17 cellular contexts compared by ENCODE assay signal in genomic region chr18:49127606-49128190, GRCh38.
DNase-seq lines count a peak whose midpoint lies in the region; ATAC-seq and TF ChIP-seq lines count a peak whose summit lies in the region.
"Had no signal": no experiment of that assay in that cellular context is flagged by ENCODE, and none has a peak within 500 bp of the region (broad histone marks: within the 10 kb centered on the region; RNA-seq: fewer than 3 reads in every experiment).

No MANE protein-coding gene starts in this region.

- H3K4me1 ChIP-seq in DND-41 (ENCODE audit: insufficient read depth, low read length) (peaks cover 5% of the 10 kb centered on the region; the same call in 1 of the 2 replicates), Loucy (ENCODE audit: insufficient read depth, low read length, poor library complexity, severe bottlenecking) (peaks cover 20% of the 10 kb centered on the region)
- H3K4me1 ChIP-seq: Peyer's patch had no signal

- H2AFZ ChIP-seq in DND-41 (ENCODE audit: low read depth, low read length) (no peak overlapping the region), Loucy (ENCODE audit: low read length) (no peak overlapping the region)

- H3K36me3 Mint-ChIP-seq in nephron progenitor cell (ENCODE audit: low read depth) = peaks cover 12% of the 10 kb centered on the region

- DNase-seq in DND-41 (peak; percentile 31), astrocyte of the hippocampus (ENCODE audit: low read depth, low spot score) (peak; percentile 29), nephron progenitor cell (no peak), ecto neural progenitor cell (ENCODE audit: low spot score) (no peak)
- DNase-seq: CD8-positive, alpha-beta T cell; HFFc6; NCI-H1930; NCI-H2171; NCI-H510A; Peyer's patch; Right ventricle myocardium superior had no signal

- no peak overlapping the region for H3K27ac ChIP-seq in DND-41 (ENCODE audit: low read length)
- H3K27ac ChIP-seq: Peyer's patch had no signal

- peak overlapping the region; percentile 37 for H3K4me3 Mint-ChIP-seq in nephron progenitor cell
- H3K4me3 Mint-ChIP-seq: B cell; CD8-positive, alpha-beta T cell; HFFc6 had no signal

- peak overlapping the region; percentile 18 for H3K27ac Mint-ChIP-seq in nephron progenitor cell
- H3K27ac Mint-ChIP-seq: B cell; CD8-positive, alpha-beta T cell; HFFc6 had no signal

- H3K27me3 ChIP-seq in DND-41 (ENCODE audit: insufficient read depth, low read length, poor library complexity) (no peaks in the 10 kb centered on the region), Loucy (ENCODE audit: insufficient read depth, low read length, poor library complexity, severe bottlenecking) (no peaks in the 10 kb centered on the region)
- H3K27me3 ChIP-seq: Peyer's patch had no signal

- H3K36me3 ChIP-seq in DND-41 (ENCODE audit: insufficient read depth, low read length) (0 out of 2 replicates have a peak, but pooled peaks cover 3% of the 10 kb centered on the region), Loucy (ENCODE audit: insufficient read depth, low read length) (no peaks in the 10 kb centered on the region)
- H3K36me3 ChIP-seq: Peyer's patch had no signal

- no peak overlapping the region for H3K4me2 ChIP-seq in DND-41 (ENCODE audit: insufficient read depth, low read length)
- H3K4me2 ChIP-seq in Loucy (ENCODE audit: low read depth, low read length, poor library complexity, severe bottlenecking) = peak overlapping the region; percentile 6

- ATAC-seq in DND-41 (ENCODE audit: insufficient read depth, low read depth) (peak; percentile 78), GM18520 (IDR thresholded peaks at IDR 0.05; ENCODE audit: unreplicated experiment) (no peak), HG03175 (IDR thresholded peaks at IDR 0.05; ENCODE audit: unreplicated experiment) (no peak)
- ATAC-seq: CD8-positive, alpha-beta T cell; K562; SK-N-SH treated with all-trans-retinoic acid at 6 μM for 48 hours had no signal

- H3K4me3 ChIP-seq in DND-41 (ENCODE audit: low read depth in 1 of 2, low read length in 2 of 2) (no peak overlapping the region), Loucy (ENCODE audit: low read length, poor library complexity, severe bottlenecking) (no peak overlapping the region)
- H3K4me3 ChIP-seq: K562, Peyer's patch had no signal

- no peaks in the 10 kb centered on the region for H3F3A ChIP-seq in Loucy (ENCODE audit: low read depth)

- no peaks in the 10 kb centered on the region for H3K9me3 ChIP-seq in DND-41 (ENCODE audit: insufficient read depth, low read length, severe bottlenecking)
- no peaks in the 10 kb centered on the region for H3K9me3 ChIP-seq in Loucy (ENCODE audit: insufficient read depth, low read depth, low read length)
- H3K9me3 ChIP-seq: Peyer's patch had no signal

- H3K4me1 Mint-ChIP-seq in nephron progenitor cell = peaks cover 41% of the 10 kb centered on the region
- H3K4me1 Mint-ChIP-seq: B cell had no signal

- peaks cover 3% of the 10 kb centered on the region for H3K27me3 Mint-ChIP-seq in nephron progenitor cell (ENCODE audit: low read depth, poor library complexity)
- H3K27me3 Mint-ChIP-seq: B cell had no signal

- TF ChIP-seq CTCF in DND-41 (IDR thresholded peaks at IDR 0.05; ENCODE audit: borderline replicate concordance, extremely low read depth, low read length, poor library complexity, severe bottlenecking) (no peak), Loucy (conservative IDR thresholded peaks at IDR 0.05; ENCODE audit: low read length) (no peak), nephron progenitor cell (IDR thresholded peaks at IDR 0.05) (no peak)

- no peaks in the 10 kb centered on the region for H4K20me1 ChIP-seq in DND-41 (ENCODE audit: insufficient read depth, low read length)
- H4K20me1 ChIP-seq in Loucy (ENCODE audit: insufficient read depth, low read length, poor library complexity, severe bottlenecking) = no peaks in the 10 kb centered on the region

- H3K9ac ChIP-seq in DND-41 (ENCODE audit: low read depth, low read length) (no peak overlapping the region), Loucy (ENCODE audit: low read depth, low read length, poor library complexity, severe bottlenecking) (no peak overlapping the region)

- H3K79me2 ChIP-seq in DND-41 (ENCODE audit: insufficient read depth, low read length) (no peaks in the 10 kb centered on the region), Loucy (ENCODE audit: insufficient read depth, low read length) (no peaks in the 10 kb centered on the region)

- H3K9me2 ChIP-seq in Loucy (replicated peaks; ENCODE audit: low read depth, low read length) = no peaks in the 10 kb centered on the region

- no peaks in the 10 kb centered on the region for H3K9me3 Mint-ChIP-seq in nephron progenitor cell
- H3K9me3 Mint-ChIP-seq: CD8-positive, alpha-beta T cell; HFFc6 had no signal

Comparison
In these comparisons a context has a peak if more than half of its experiments do, and no peak if none do; other contexts are left out.
1. DNase-seq: peak in DND-41 (single experiment) and astrocyte of the hippocampus (single experiment); none in nephron progenitor cell (single experiment) and ecto neural progenitor cell (single experiment).